8 cellular contexts compared by ENCODE assay signal in genomic region chrX:41923257-41923924, GRCh38. TPM values are rescaled to one million over a fixed set of nuclear protein-coding genes. Genes with fewer than 3 reads are reported as not detected.
DNase-seq lines count a peak whose midpoint lies in the region; ATAC-seq and TF ChIP-seq lines count a peak whose summit lies in the region.

CASK (minus strand) TSS chrX:41923554; CDS start chrX:41922988, 566 bp downstream.

- H3K27me3 ChIP-seq in right lobe of liver: no peaks in the 10 kb centered on the region

- no peak for TF ChIP-seq CTCF in right lobe of liver (IDR thresholded peaks at IDR 0.05)

- H3K27ac ChIP-seq in right lobe of liver: peak within 1 kb of the TSS; percentile 47 to 71 (median 58)

- H3K4me1 ChIP-seq in right lobe of liver: no peaks in the 10 kb centered on the region

- 23% methylated on average over 14 of the region's 108 CpGs for WGBS in right lobe of liver (ENCODE audit: insufficient coverage, low coverage, low lambda C conversion rate, missing lambda C conversion rate)

- H3K9me3 ChIP-seq in right lobe of liver: no peaks in the 10 kb centered on the region

- DNase-seq in CD1c-positive myeloid dendritic cell (ENCODE audit: extremely low spot score) (peak; percentile 92), HK-2 (ENCODE audit: unreplicated experiment) (peak; percentile 94), NCI-H82 (lab: John Stamatoyannopoulos, UW) (peak; percentile 96), dermis blood vessel endothelial cell (peak; percentile 90), right lobe of liver (peak; percentile 94 to 95 (median 94))
- peak; percentile 84 to 88 for DNase-seq in activated CD4-positive, alpha-beta T cell treated with anti-CD3 and anti-CD28 coated beads, Interleukin-2, amount 50 U/mL, for 48 hours
- DNase-seq in stimulated activated CD4-positive, alpha-beta T cell treated with anti-CD3 and anti-CD28 coated beads, Interleukin-4, amount 100 ng/mL, for 1 hour: peak; percentile 88

- peak within 1 kb of the TSS; percentile 47 to 65 (median 52) for H3K4me3 ChIP-seq in right lobe of liver

- no peaks in the 10 kb centered on the region for H3K36me3 ChIP-seq in right lobe of liver

- ATAC-seq in GM19455 (IDR thresholded peaks at IDR 0.05; ENCODE audit: unreplicated experiment) (peak; percentile 86), right lobe of liver (peak; percentile 92 to 98 (median 96))

- peak; percentile 76 for TF ChIP-seq POLR2A in right lobe of liver (IDR thresholded peaks at IDR 0.05)

- intact Hi-C loops in right lobe of liver (cut with DNase I): no loop called here

RNA-seq across cellular contexts. Expression of gene CASK, which starts in this region (rescaled TPM):
- total RNA-seq in dermis blood vessel endothelial cell: 32.3 and 51.1 TPM in 2 replicates
- 10 to 100 TPM; 17.8 to 23.8 (median 20.4) TPM for total RNA-seq in right lobe of liver

Comparison
In these comparisons a context has a peak if more than half of its experiments do, and no peak if none do; other contexts are left out.
1. Peak in every context shown above with its lines: DNase-seq, ATAC-seq, H3K4me3 ChIP-seq and H3K27ac ChIP-seq.